In the genomic region with DNA sequence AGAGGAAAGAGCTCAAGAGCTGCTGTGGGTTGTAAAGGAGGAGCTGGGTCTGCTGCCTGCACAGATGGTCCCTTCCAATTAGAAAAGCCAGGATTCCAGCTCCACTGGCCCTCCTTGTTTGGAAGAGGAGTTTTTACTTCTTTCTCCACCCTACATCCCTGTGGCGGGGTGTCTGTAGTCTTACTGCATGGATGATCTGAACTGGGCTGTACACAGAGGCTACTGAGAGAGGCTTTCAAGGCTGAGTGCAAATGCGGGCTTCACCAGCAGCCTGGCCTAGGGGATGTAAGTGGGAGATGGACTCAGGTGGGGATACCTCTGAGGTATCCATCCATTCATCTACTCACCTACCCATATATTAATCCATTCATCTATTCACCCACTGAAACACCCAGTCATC, we compare ENCODE assay signal across 24 cellular contexts. TPM values are rescaled to one million over a fixed set of nuclear protein-coding genes. Genes with fewer than 3 reads are reported as not detected.
"Had no signal": no experiment of that assay in that cellular context is flagged by ENCODE, and none has a peak within 500 bp of the region (broad histone marks: within the 10 kb centered on the region; RNA-seq: fewer than 3 reads in every experiment).

No MANE protein-coding gene starts in this region.

- H3K36me3 ChIP-seq: esophagus squamous epithelium, left ventricle myocardium inferior, neutrophil, right atrium auricular region, tibial nerve, upper lobe of right lung had no signal

- H3K9me3 Mint-ChIP-seq: immature natural killer cell; naive B cell; nephron progenitor cell; stimulated activated naive CD8-positive, alpha-beta T cell treated with anti-CD3 and anti-CD28 coated beads, Interleukin-15, amount 100 ng/mL, for 72 hours had no signal

- H3K4me1 Mint-ChIP-seq: immature natural killer cell; stimulated activated naive CD8-positive, alpha-beta T cell treated with anti-CD3 and anti-CD28 coated beads, Interleukin-15, amount 100 ng/mL, for 72 hours had no signal

- H3K9me3 ChIP-seq: esophagus squamous epithelium, left ventricle myocardium inferior, neutrophil, right atrium auricular region, testis, tibial nerve, upper lobe of right lung had no signal

- H3K27ac ChIP-seq: epithelial cell of prostate, esophagus squamous epithelium, foreskin keratinocyte, left ventricle myocardium inferior, neutrophil, right atrium auricular region, testis, tibial nerve, upper lobe of right lung had no signal

- H3K4me3 ChIP-seq: esophagus squamous epithelium, left ventricle myocardium inferior, lung, right atrium auricular region, smooth muscle cell, testis, tibial nerve, upper lobe of right lung had no signal

- H3K27ac Mint-ChIP-seq: immature natural killer cell; nephron progenitor cell; stimulated activated naive B cell treated with anti-CD40 and anti-IgM and Interleukin-4, amounts not matched to agents 10 μg/mL and 1 μg/mL and 100 μg/mL, for 72 hours; stimulated activated naive CD8-positive, alpha-beta T cell treated with anti-CD3 and anti-CD28 coated beads, Interleukin-15, amount 100 ng/mL, for 72 hours had no signal

- H3K36me3 Mint-ChIP-seq: immature natural killer cell; naive B cell; stimulated activated naive B cell treated with anti-CD40 and anti-IgM and Interleukin-4, amounts not matched to agents 10 μg/mL and 1 μg/mL and 100 μg/mL, for 72 hours had no signal

- DNase-seq: caudate nucleus; cortex of kidney; effector memory CD4-positive, alpha-beta T cell; esophagus squamous epithelium; foreskin keratinocyte; immature natural killer cell; left cardiac atrium; left ventricle myocardium inferior; mesendoderm; naive B cell; nephron progenitor cell; posterior cingulate gyrus; stimulated activated CD4-positive, alpha-beta T cell treated with anti-CD3 and anti-CD28 coated beads, Interleukin-4, amount 100 ng/mL, for 4 hours; stimulated activated naive B cell treated with anti-CD40 and anti-IgM and Interleukin-4, amounts not matched to agents 10 μg/mL and 1 μg/mL and 100 μg/mL, for 72 hours; stimulated activated naive CD8-positive, alpha-beta T cell treated with anti-CD3 and anti-CD28 coated beads, Interleukin-15, amount 100 ng/mL, for 72 hours; testis; upper lobe of right lung had no signal

- H3K4me1 ChIP-seq: esophagus squamous epithelium, foreskin keratinocyte, testis, upper lobe of right lung had no signal

- H3K4me3 Mint-ChIP-seq: immature natural killer cell; naive B cell; nephron progenitor cell; stimulated activated naive B cell treated with anti-CD40 and anti-IgM and Interleukin-4, amounts not matched to agents 10 μg/mL and 1 μg/mL and 100 μg/mL, for 72 hours; stimulated activated naive CD8-positive, alpha-beta T cell treated with anti-CD3 and anti-CD28 coated beads, Interleukin-15, amount 100 ng/mL, for 72 hours had no signal

- ATAC-seq: foreskin keratinocyte; left cardiac atrium; stimulated activated naive B cell treated with anti-CD40 and anti-IgM and Interleukin-4, amounts not matched to agents 10 μg/mL and 1 μg/mL and 100 μg/mL, for 72 hours; stimulated activated naive CD8-positive, alpha-beta T cell treated with anti-CD3 and anti-CD28 coated beads, Interleukin-15, amount 100 ng/mL, for 72 hours; upper lobe of right lung had no signal

- H3K27me3 ChIP-seq: right atrium auricular region, testis, upper lobe of right lung had no signal

- H3K4me2 ChIP-seq: smooth muscle cell had no signal

RNA-seq across cellular contexts. Expression of a gene that starts 7.1 kb away (rescaled TPM):
- total RNA-seq: foreskin keratinocyte had no signal
- polyA plus RNA-seq: foreskin keratinocyte, immature natural killer cell, keratinocyte had no signal
